8 cellular contexts compared by ENCODE assay signal in the genomic region with DNA sequence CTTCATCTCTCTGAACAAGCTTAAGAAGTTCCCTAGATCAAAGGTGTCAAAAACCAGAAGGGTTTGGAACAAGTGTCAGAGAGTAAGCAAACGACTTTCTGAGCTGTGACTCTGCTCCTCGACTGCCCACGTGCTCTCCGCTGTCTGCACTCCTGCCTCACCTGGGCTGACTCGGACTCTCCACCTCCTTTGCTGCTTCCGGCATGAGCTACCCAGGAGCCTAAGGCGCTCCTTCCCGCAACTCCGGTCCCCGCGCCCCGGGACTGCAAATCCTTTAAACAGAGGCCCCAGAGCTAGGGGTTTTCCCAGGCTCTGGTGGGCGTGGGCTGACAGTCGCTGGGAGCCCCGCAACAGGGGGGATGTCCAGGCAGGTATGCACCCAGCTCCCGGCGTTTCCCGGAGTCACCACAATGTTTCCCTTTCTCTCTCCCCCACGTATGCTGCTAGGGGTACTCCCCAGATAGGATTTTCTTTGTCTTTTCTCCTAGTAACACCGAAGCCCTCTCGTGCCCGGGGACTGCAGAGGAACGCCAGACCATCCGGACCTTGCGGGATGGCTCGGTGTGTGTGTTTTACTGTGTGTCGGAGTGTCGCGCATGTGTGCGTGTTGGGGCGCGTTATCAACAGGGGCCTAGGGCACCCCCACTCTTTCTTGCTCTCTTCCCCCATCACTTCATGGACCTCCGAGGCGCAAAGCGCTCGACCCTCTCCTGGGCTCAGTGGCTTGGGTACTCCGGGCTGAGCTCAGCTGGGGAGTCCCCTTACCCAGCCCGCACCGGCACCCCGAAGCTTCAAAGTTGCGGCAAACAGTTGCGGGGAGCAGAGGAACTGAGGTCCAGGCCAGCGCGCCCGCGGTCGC. TPM values are rescaled to one million over a fixed set of nuclear protein-coding genes. Genes with fewer than 3 reads are reported as not detected.
A peak's percentile ranks its signal among the peaks of the same experiment; 100 is the strongest.
DNase-seq lines count a peak whose midpoint lies in the region; ATAC-seq and TF ChIP-seq lines count a peak whose summit lies in the region.

No MANE protein-coding gene starts in this region.

- POLR2A ChIA-PET in activated CD8-positive, alpha-beta T cell treated with anti-CD3 and anti-CD28 coated beads, Interleukin-2, amount 10 ng/mL, durations not matched to agents 7 days and 5 days (lab: Charles Lee): no interaction called here

- TF ChIP-seq CTCF in kidney epithelial cell (IDR thresholded peaks at IDR 0.05; ENCODE audit: insufficient read depth, low read length, poor library complexity, severe bottlenecking): no peak
- TF ChIP-seq CTCF in suprapubic skin (IDR thresholded peaks at IDR 0.05): no peak
- TF ChIP-seq CTCF in HFFc6 (IDR thresholded peaks at IDR 0.05): no peak
- TF ChIP-seq CTCF in Peyer's patch (IDR thresholded peaks at IDR 0.05): no peak

- TF ChIP-seq EP300 in suprapubic skin (IDR thresholded peaks at IDR 0.05): no peak

- 9% methylated on average over 30 of the region's 47 CpGs for WGBS in suprapubic skin

- H3K36me3 Mint-ChIP-seq in activated CD8-positive, alpha-beta T cell treated with anti-CD3 and anti-CD28 coated beads, Interleukin-2, amount 10 ng/mL, durations not matched to agents 7 days and 5 days (ENCODE audit: low read depth): no peaks in the 10 kb centered on the region
- H3K36me3 Mint-ChIP-seq in HFFc6 (ENCODE audit: low read depth): no peaks in the 10 kb centered on the region

- CTCF ChIA-PET in activated CD8-positive, alpha-beta T cell treated with anti-CD3 and anti-CD28 coated beads, Interleukin-2, amount 10 ng/mL, durations not matched to agents 7 days and 5 days (lab: Charles Lee): no interaction called here

- H3K36me3 ChIP-seq in kidney epithelial cell (ENCODE audit: control insufficient read depth, insufficient read depth, low read length) (no peaks in the 10 kb centered on the region), suprapubic skin (no peaks in the 10 kb centered on the region), Peyer's patch (no peaks in the 10 kb centered on the region)

- no peak overlapping the region for H3K27ac Mint-ChIP-seq in activated CD8-positive, alpha-beta T cell treated with anti-CD3 and anti-CD28 coated beads, Interleukin-2, amount 10 ng/mL, durations not matched to agents 7 days and 5 days
- no peak overlapping the region for H3K27ac Mint-ChIP-seq in HFFc6

- peak; percentile 23 for ATAC-seq in activated CD8-positive, alpha-beta T cell treated with anti-CD3 and anti-CD28 coated beads, Interleukin-2, amount 10 ng/mL, durations not matched to agents 7 days and 5 days

- H3K9me3 ChIP-seq in suprapubic skin: no peaks in the 10 kb centered on the region
- H3K9me3 ChIP-seq in Peyer's patch: no peaks in the 10 kb centered on the region

- H3K4me1 Mint-ChIP-seq in activated CD8-positive, alpha-beta T cell treated with anti-CD3 and anti-CD28 coated beads, Interleukin-2, amount 10 ng/mL, durations not matched to agents 7 days and 5 days (ENCODE audit: low read depth): peaks cover 10% of the 10 kb centered on the region
- H3K4me1 Mint-ChIP-seq in HFFc6 (ENCODE audit: low read depth): no peaks in the 10 kb centered on the region

- H3K4me3 ChIP-seq in kidney epithelial cell (ENCODE audit: low read depth, low read length) (peak overlapping the region; percentile 51), suprapubic skin (peak overlapping the region; percentile 44), Peyer's patch (peak overlapping the region in 1 of 4 donors; percentile 48)

- peaks cover 53% of the 10 kb centered on the region for H3K27me3 Mint-ChIP-seq in activated CD8-positive, alpha-beta T cell treated with anti-CD3 and anti-CD28 coated beads, Interleukin-2, amount 10 ng/mL, durations not matched to agents 7 days and 5 days (ENCODE audit: low read depth)
- peaks cover 4% of the 10 kb centered on the region for H3K27me3 Mint-ChIP-seq in HFFc6 (ENCODE audit: insufficient read depth)

- TF ChIP-seq POLR2A in suprapubic skin (IDR thresholded peaks at IDR 0.05): no peak
- no peak for TF ChIP-seq POLR2A in Peyer's patch (IDR thresholded peaks at IDR 0.05)

- peaks cover 20% of the 10 kb centered on the region for H3K4me1 ChIP-seq in suprapubic skin
- no peaks in the 10 kb centered on the region for H3K4me1 ChIP-seq in Peyer's patch

- H3K9me3 Mint-ChIP-seq in activated CD8-positive, alpha-beta T cell treated with anti-CD3 and anti-CD28 coated beads, Interleukin-2, amount 10 ng/mL, durations not matched to agents 7 days and 5 days (ENCODE audit: insufficient read depth): no peaks in the 10 kb centered on the region
- H3K9me3 Mint-ChIP-seq in HFFc6: peaks cover 10% of the 10 kb centered on the region

- no peak overlapping the region for H3K27ac ChIP-seq in suprapubic skin
- H3K27ac ChIP-seq in Peyer's patch: no peak overlapping the region

- H3K27me3 ChIP-seq in kidney epithelial cell (ENCODE audit: control insufficient read depth, insufficient read depth, low read length): peaks cover 24% of the 10 kb centered on the region
- H3K27me3 ChIP-seq in suprapubic skin: peaks cover 40% of the 10 kb centered on the region
- H3K27me3 ChIP-seq in Peyer's patch: peaks cover 0 to 4% of the 10 kb centered on the region in 2 donors

- peak; percentile 46 for DNase-seq in NCI-H82 (lab: John Stamatoyannopoulos, UW)
- DNase-seq in NCI-H82 treated with DMSO at 0.1 percent for 48 hours (lab: John Stamatoyannopoulos, UW; ENCODE audit: unreplicated experiment): no peak
- DNase-seq in activated CD8-positive, alpha-beta T cell treated with anti-CD3 and anti-CD28 coated beads, Interleukin-2, amount 10 ng/mL, durations not matched to agents 7 days and 5 days: no peak
- DNase-seq in kidney epithelial cell (ENCODE audit: low read depth): no peak
- DNase-seq in suprapubic skin (ENCODE audit: low spot score in 2 of 2): no peak
- no peak for DNase-seq in HFFc6
- no peak for DNase-seq in Peyer's patch
- DNase-seq in activated CD8-positive, alpha-beta memory T cell treated with anti-CD3 and anti-CD28 coated beads, Interleukin-2, amount 50 U/mL, for 4 hours: no peak

- peak overlapping the region; percentile 34 for H3K4me3 Mint-ChIP-seq in activated CD8-positive, alpha-beta T cell treated with anti-CD3 and anti-CD28 coated beads, Interleukin-2, amount 10 ng/mL, durations not matched to agents 7 days and 5 days
- H3K4me3 Mint-ChIP-seq in HFFc6: no peak overlapping the region

RNA-seq across cellular contexts. Expression of gene THSD7B, which starts 0.7 kb away (rescaled TPM):
- not detected for total RNA-seq in activated CD8-positive, alpha-beta T cell treated with anti-CD3 and anti-CD28 coated beads, Interleukin-2, amount 10 ng/mL, durations not matched to agents 7 days and 5 days
- total RNA-seq in kidney epithelial cell: 0.04 and 0.62 TPM in 2 replicates
- 1 to 10 TPM in 1 of 4 donors, under 1 TPM in 2, not detected in 1; 0.18 to 1.1 (median 0.34) TPM for total RNA-seq in suprapubic skin
- total RNA-seq in HFFc6 (2021; fragmentation: NEBNext Ultra II Directional; extraction: Animal tissue kit (Norgen Biotek cat#: 25700)): under 1 TPM in 4 of 6 experiments, not detected in 2; 0.10 to 0.25 (median 0.22) TPM
- total RNA-seq in Peyer's patch: under 1 TPM in 2 of 4 donors, not detected in 2; 0.80 to 0.83 TPM
